ENCODE assay signal across 11 cellular contexts in genomic region chr22:46131151-46131587, GRCh38. TPM values are rescaled to one million over a fixed set of nuclear protein-coding genes. Genes with fewer than 3 reads are reported as not detected.
DNase-seq lines count a peak whose midpoint lies in the region; ATAC-seq lines count a peak whose summit lies in the region.
"Had no signal": no experiment of that assay in that cellular context is flagged by ENCODE, and none has a peak within 500 bp of the region (broad histone marks: within the 10 kb centered on the region; RNA-seq: fewer than 3 reads in every experiment).

No MANE protein-coding gene starts in this region.

- no peak for ATAC-seq in naive B cell (ENCODE audit: low read depth in 2 of 2)

- intact Hi-C loops in dendritic cell treated with granulocyte-macrophage colony-stimulating factor and Interleukin-4, amounts not matched to agents 40 ng/mL and 50 ng/mL, for 4 days (cut with micrococcal nuclease): no loop called here

- H3K4me1 Mint-ChIP-seq in dendritic cell treated with granulocyte-macrophage colony-stimulating factor and Interleukin-4, amounts not matched to agents 40 ng/mL and 50 ng/mL, for 4 days (ENCODE audit: low read depth): peaks cover 35% of the 10 kb centered on the region
- H3K4me1 Mint-ChIP-seq in naive B cell: peaks cover 19 to 40% (median 29%) of the 10 kb centered on the region in 3 donors
- H3K4me1 Mint-ChIP-seq: activated CD4-positive, alpha-beta memory T cell treated with anti-CD3 and anti-CD28 coated beads, Interleukin-2, amount 10 ng/mL, durations not matched to agents 7 days and 5 days; activated naive CD8-positive, alpha-beta T cell treated with anti-CD3 and anti-CD28 coated beads, Interleukin-2, amount 10 ng/mL, durations not matched to agents 7 days and 5 days had no signal

- H3K36me3 ChIP-seq in Karpas-422 (ENCODE audit: insufficient read depth, low read length): no peaks in the 10 kb centered on the region
- H3K36me3 ChIP-seq: SJCRH30 had no signal

- H3K27ac Mint-ChIP-seq in dendritic cell treated with granulocyte-macrophage colony-stimulating factor and Interleukin-4, amounts not matched to agents 40 ng/mL and 50 ng/mL, for 4 days: peak overlapping the region; percentile 89
- H3K27ac Mint-ChIP-seq in naive B cell: peak overlapping the region in 1 of 6 donors; percentile 65
- H3K27ac Mint-ChIP-seq: activated CD4-positive, alpha-beta memory T cell treated with anti-CD3 and anti-CD28 coated beads, Interleukin-2, amount 10 ng/mL, durations not matched to agents 7 days and 5 days; activated naive CD8-positive, alpha-beta T cell treated with anti-CD3 and anti-CD28 coated beads, Interleukin-2, amount 10 ng/mL, durations not matched to agents 7 days and 5 days had no signal

- H3K27me3 Mint-ChIP-seq in dendritic cell treated with granulocyte-macrophage colony-stimulating factor and Interleukin-4, amounts not matched to agents 40 ng/mL and 50 ng/mL, for 4 days: peaks cover 7% of the 10 kb centered on the region
- no peaks in the 10 kb centered on the region for H3K27me3 Mint-ChIP-seq in naive B cell
- H3K27me3 Mint-ChIP-seq: activated CD4-positive, alpha-beta memory T cell treated with anti-CD3 and anti-CD28 coated beads, Interleukin-2, amount 10 ng/mL, durations not matched to agents 7 days and 5 days; activated naive CD8-positive, alpha-beta T cell treated with anti-CD3 and anti-CD28 coated beads, Interleukin-2, amount 10 ng/mL, durations not matched to agents 7 days and 5 days had no signal

- no peak overlapping the region for H3K27ac ChIP-seq in Karpas-422 (ENCODE audit: low read length)
- H3K27ac ChIP-seq: SJCRH30 had no signal

- no peak overlapping the region for H3K4me3 ChIP-seq in Karpas-422 (ENCODE audit: low read length)
- H3K4me3 ChIP-seq: SJCRH30 had no signal

- H3K9me3 Mint-ChIP-seq in dendritic cell treated with granulocyte-macrophage colony-stimulating factor and Interleukin-4, amounts not matched to agents 40 ng/mL and 50 ng/mL, for 4 days: no peaks in the 10 kb centered on the region
- H3K9me3 Mint-ChIP-seq in naive B cell: no peaks in the 10 kb centered on the region
- H3K9me3 Mint-ChIP-seq: activated CD4-positive, alpha-beta memory T cell treated with anti-CD3 and anti-CD28 coated beads, Interleukin-2, amount 10 ng/mL, durations not matched to agents 7 days and 5 days; activated naive CD8-positive, alpha-beta T cell treated with anti-CD3 and anti-CD28 coated beads, Interleukin-2, amount 10 ng/mL, durations not matched to agents 7 days and 5 days had no signal

- no peak overlapping the region for H3K9ac ChIP-seq in Karpas-422 (ENCODE audit: low read length)

- H3K4me1 ChIP-seq in Karpas-422 (ENCODE audit: low read length): peaks cover 26% of the 10 kb centered on the region
- H3K4me1 ChIP-seq: SJCRH30 had no signal

- peak; percentile 72 for DNase-seq in D341Med (ENCODE audit: low spot score)
- peak; percentile 59 for DNase-seq in Karpas-422
- DNase-seq in naive B cell: no peak
- no peak for DNase-seq in T-helper 1 cell
- no peak for DNase-seq in dermis blood vessel endothelial cell
- no peak for DNase-seq in GF-D8 (lab: John Stamatoyannopoulos, UW)
- no peak for DNase-seq in COLO829 (ENCODE audit: low spot score)
- DNase-seq: activated CD4-positive, alpha-beta memory T cell treated with anti-CD3 and anti-CD28 coated beads, Interleukin-2, amount 10 ng/mL, durations not matched to agents 7 days and 5 days; activated naive CD8-positive, alpha-beta T cell treated with anti-CD3 and anti-CD28 coated beads, Interleukin-2, amount 10 ng/mL, durations not matched to agents 7 days and 5 days; SJCRH30 had no signal

- H3K36me3 Mint-ChIP-seq in dendritic cell treated with granulocyte-macrophage colony-stimulating factor and Interleukin-4, amounts not matched to agents 40 ng/mL and 50 ng/mL, for 4 days (ENCODE audit: low read depth): no peaks in the 10 kb centered on the region
- H3K36me3 Mint-ChIP-seq in naive B cell: no peaks in the 10 kb centered on the region
- H3K36me3 Mint-ChIP-seq: activated naive CD8-positive, alpha-beta T cell treated with anti-CD3 and anti-CD28 coated beads, Interleukin-2, amount 10 ng/mL, durations not matched to agents 7 days and 5 days had no signal

- H3K79me2 ChIP-seq in Karpas-422 (ENCODE audit: low read length): no peaks in the 10 kb centered on the region

- H2AFZ ChIP-seq in Karpas-422 (ENCODE audit: low read length): no peak overlapping the region

- H3K4me3 Mint-ChIP-seq in dendritic cell treated with granulocyte-macrophage colony-stimulating factor and Interleukin-4, amounts not matched to agents 40 ng/mL and 50 ng/mL, for 4 days: no peak overlapping the region
- H3K4me3 Mint-ChIP-seq in naive B cell: peak overlapping the region in 5 of 8 donors; percentile 16 to 82 (median 52)
- H3K4me3 Mint-ChIP-seq: activated CD4-positive, alpha-beta memory T cell treated with anti-CD3 and anti-CD28 coated beads, Interleukin-2, amount 10 ng/mL, durations not matched to agents 7 days and 5 days; activated naive CD8-positive, alpha-beta T cell treated with anti-CD3 and anti-CD28 coated beads, Interleukin-2, amount 10 ng/mL, durations not matched to agents 7 days and 5 days had no signal

- no peak overlapping the region for H3K4me2 ChIP-seq in Karpas-422 (ENCODE audit: low read depth, low read length, poor library complexity, severe bottlenecking)

- no peaks in the 10 kb centered on the region for H3K27me3 ChIP-seq in Karpas-422 (ENCODE audit: low read length)
- H3K27me3 ChIP-seq: SJCRH30 had no signal

- no peaks in the 10 kb centered on the region for H3K9me3 ChIP-seq in Karpas-422 (ENCODE audit: low read length)
- H3K9me3 ChIP-seq: SJCRH30 had no signal

- H4K20me1 ChIP-seq in Karpas-422 (ENCODE audit: insufficient read depth, low read depth, low read length): no peaks in the 10 kb centered on the region

- H3K9me2 ChIP-seq in Karpas-422 (replicated peaks; ENCODE audit: insufficient read depth, low read length): no peaks in the 10 kb centered on the region

RNA-seq across cellular contexts. Expression of gene PPARA, which starts 19.2 kb away (rescaled TPM):
- total RNA-seq in Karpas-422 (2014; rRNA removed; shearing (Covaris generic); ENCODE audit: low replicate concordance): 18.3 and 23.5 TPM in 2 replicates
- polyA plus RNA-seq in naive B cell (ENCODE audit: low read depth in 6 of 6): 10 to 100 TPM in 1 of 6 donors, 1 to 10 TPM in 5; 4.6 to 10.8 (median 7.0) TPM
- 12.5 and 20.6 TPM in 2 replicates for total RNA-seq in dermis blood vessel endothelial cell

Comparison
In these comparisons a context has a peak if more than half of its experiments do, and no peak if none do; other contexts are left out.
1. DNase-seq: peak in D341Med (single experiment) and Karpas-422 (single experiment); none in naive B cell (single experiment), T-helper 1 cell (0 of 5), dermis blood vessel endothelial cell (single experiment), GF-D8 (single experiment) and COLO829 (single experiment).